Comparison of ENCODE assay signal across 10 cellular contexts in genomic region chr12:65631621-65632111, GRCh38.
DNase-seq lines count a peak whose midpoint lies in the region; ATAC-seq and TF ChIP-seq lines count a peak whose summit lies in the region.
"Had no signal": no experiment of that assay in that cellular context is flagged by ENCODE, and none has a peak within 500 bp of the region (broad histone marks: within the 10 kb centered on the region; RNA-seq: fewer than 3 reads in every experiment).

No MANE protein-coding gene starts in this region.

- H3K27me3 Mint-ChIP-seq in MCF 10A (ENCODE audit: insufficient read depth, unreplicated experiment) (no peaks in the 10 kb centered on the region), immature natural killer cell (ENCODE audit: low read depth in 3 of 3) (peaks cover 4 to 8% (median 8%) of the 10 kb centered on the region in 3 donors)
- H3K27me3 Mint-ChIP-seq in naive thymus-derived CD4-positive, alpha-beta T cell: peaks cover 0 to 22% (median 4%) of the 10 kb centered on the region in 5 donors
- H3K27me3 Mint-ChIP-seq in naive thymus-derived CD8-positive, alpha-beta T cell: peaks cover 0 to 6% (median 2%) of the 10 kb centered on the region in 5 donors

- H3K27ac Mint-ChIP-seq in MCF 10A (ENCODE audit: low read depth, unreplicated experiment) (peak overlapping the region; percentile 86), immature natural killer cell (no peak overlapping the region)
- no peak overlapping the region for H3K27ac Mint-ChIP-seq in naive thymus-derived CD4-positive, alpha-beta T cell
- H3K27ac Mint-ChIP-seq in naive thymus-derived CD8-positive, alpha-beta T cell: no peak overlapping the region

- no peaks in the 10 kb centered on the region for H3K4me1 ChIP-seq in naive thymus-derived CD4-positive, alpha-beta T cell (ENCODE audit: control insufficient read depth in 2 of 2, insufficient read depth in 2 of 2, low read length in 2 of 2)

- TF ChIP-seq CTCF in MCF 10A (IDR thresholded peaks at IDR 0.05; ENCODE audit: unreplicated experiment): no peak

- DNase-seq in 8988T (peak; percentile 13), HS-27A (ENCODE audit: low read depth) (peak; percentile 97), MCF 10A (ENCODE audit: unreplicated experiment) (peak; percentile 100), kidney glomerular epithelial cell (lab: John Stamatoyannopoulos, UW) (peak; percentile 96), immature natural killer cell (no peak), NCI-H146 (lab: John Stamatoyannopoulos, UW) (no peak)
- no peak for DNase-seq in naive thymus-derived CD4-positive, alpha-beta T cell
- DNase-seq in naive thymus-derived CD8-positive, alpha-beta T cell: no peak
- DNase-seq: activated CD4-positive, alpha-beta T cell treated with anti-CD3 and anti-CD28 coated beads for 48 hours had no signal

- BruUV-seq in MCF 10A (replicated peaks; lab: Mats Ljungman, UMichigan): no TSS peak

- POLR2A ChIA-PET in MCF 10A (lab: Yijun Ruan, JAX): interaction anchor here (0.7 to 2.6 kb wide), 15 partner anchors 11 to 538 kb away, joined by 3 to 26 read pairs (median 4); partner anchors contain the start of gene TMBIM4
- POLR2A ChIA-PET in naive thymus-derived CD4-positive, alpha-beta T cell (lab: Charles Lee): no interaction called here
- POLR2A ChIA-PET in naive thymus-derived CD8-positive, alpha-beta T cell (lab: Charles Lee): no interaction called here

- no peak overlapping the region for H3K27ac ChIP-seq in naive thymus-derived CD4-positive, alpha-beta T cell (ENCODE audit: low read depth, low read length)
- H3K27ac ChIP-seq: BLaER1 treated with 17β-estradiol and CSF1 and Interleukin-3, amounts not matched to agents 10 nM and 100 nM had no signal

- no peaks in the 10 kb centered on the region for H3K9me3 ChIP-seq in naive thymus-derived CD4-positive, alpha-beta T cell (ENCODE audit: control insufficient read depth in 2 of 3, low read length in 3 of 3)
- H3K9me3 ChIP-seq: BLaER1 treated with 17β-estradiol and CSF1 and Interleukin-3, amounts not matched to agents 10 nM and 100 nM had no signal

- H3K9me3 Mint-ChIP-seq in MCF 10A (ENCODE audit: unreplicated experiment) (peaks cover 13% of the 10 kb centered on the region), immature natural killer cell (peaks cover 0 to 1% (median 0%) of the 10 kb centered on the region in 6 donors)
- peaks cover 0 to 1% (median 0%) of the 10 kb centered on the region in 11 donors for H3K9me3 Mint-ChIP-seq in naive thymus-derived CD4-positive, alpha-beta T cell
- peaks cover 0 to 3% (median 0%) of the 10 kb centered on the region in 9 donors for H3K9me3 Mint-ChIP-seq in naive thymus-derived CD8-positive, alpha-beta T cell

- intact Hi-C loops in MCF 10A (cut with micrococcal nuclease): loop anchor here (1.0 kb wide), 3 partner anchors 26 to 39 kb away; no protein-coding TSS in a partner anchor
- intact Hi-C loops in naive thymus-derived CD4-positive, alpha-beta T cell (cut with micrococcal nuclease): no loop called here

- H3K4me3 ChIP-seq in naive thymus-derived CD4-positive, alpha-beta T cell (ENCODE audit: low read length): no peak overlapping the region
- H3K4me3 ChIP-seq: BLaER1 treated with 17β-estradiol and CSF1 and Interleukin-3, amounts not matched to agents 10 nM and 100 nM had no signal

- H3K4me3 Mint-ChIP-seq in MCF 10A (ENCODE audit: unreplicated experiment) (peak overlapping the region; percentile 11), immature natural killer cell (no peak overlapping the region)
- no peak overlapping the region for H3K4me3 Mint-ChIP-seq in naive thymus-derived CD4-positive, alpha-beta T cell
- no peak overlapping the region for H3K4me3 Mint-ChIP-seq in naive thymus-derived CD8-positive, alpha-beta T cell

- H3K36me3 ChIP-seq in naive thymus-derived CD4-positive, alpha-beta T cell (ENCODE audit: control insufficient read depth in 2 of 3, insufficient read depth in 3 of 3, low read length in 3 of 3): no peaks in the 10 kb centered on the region
- H3K36me3 ChIP-seq: BLaER1 treated with 17β-estradiol and CSF1 and Interleukin-3, amounts not matched to agents 10 nM and 100 nM had no signal

- ATAC-seq in naive thymus-derived CD4-positive, alpha-beta T cell: no peak
- no peak for ATAC-seq in naive thymus-derived CD8-positive, alpha-beta T cell

- no peaks in the 10 kb centered on the region for H3K27me3 ChIP-seq in naive thymus-derived CD4-positive, alpha-beta T cell (ENCODE audit: control insufficient read depth in 2 of 2, insufficient read depth in 2 of 2, low read length in 2 of 2)
- H3K27me3 ChIP-seq: BLaER1 treated with 17β-estradiol and CSF1 and Interleukin-3, amounts not matched to agents 10 nM and 100 nM had no signal

- H3K4me1 Mint-ChIP-seq in MCF 10A (ENCODE audit: insufficient read depth, unreplicated experiment) (peaks cover 63% of the 10 kb centered on the region), immature natural killer cell (no peaks in the 10 kb centered on the region)
- H3K4me1 Mint-ChIP-seq in naive thymus-derived CD4-positive, alpha-beta T cell: no peaks in the 10 kb centered on the region
- no peaks in the 10 kb centered on the region for H3K4me1 Mint-ChIP-seq in naive thymus-derived CD8-positive, alpha-beta T cell

- H3K36me3 Mint-ChIP-seq in MCF 10A (ENCODE audit: insufficient read depth, unreplicated experiment) (no peaks in the 10 kb centered on the region), immature natural killer cell (no peaks in the 10 kb centered on the region)
- no peaks in the 10 kb centered on the region for H3K36me3 Mint-ChIP-seq in naive thymus-derived CD4-positive, alpha-beta T cell
- no peaks in the 10 kb centered on the region for H3K36me3 Mint-ChIP-seq in naive thymus-derived CD8-positive, alpha-beta T cell

- CTCF ChIA-PET in MCF 10A (lab: Yijun Ruan, JAX): interaction anchor here (0.5 to 1.4 kb wide), 3 partner anchors 29 to 241 kb away, joined by 3 to 7 read pairs (median 5); no protein-coding TSS in a partner anchor
- CTCF ChIA-PET in naive thymus-derived CD4-positive, alpha-beta T cell (lab: Charles Lee): no interaction called here

Comparison
In these comparisons a context has a peak if more than half of its experiments do, and no peak if none do; other contexts are left out.
1. DNase-seq: peak in 8988T (single experiment), HS-27A (single experiment), MCF 10A (single experiment) and kidney glomerular epithelial cell (single experiment); none in immature natural killer cell (0 of 3), naive thymus-derived CD4-positive, alpha-beta T cell (0 of 9), NCI-H146 (single experiment) and naive thymus-derived CD8-positive, alpha-beta T cell (0 of 10).